In genomic region chr11:103682318-103683184, GRCh38 we compare ENCODE assay signal across 8 cellular contexts.
DNase-seq lines count a peak whose midpoint lies in the region; ATAC-seq and TF ChIP-seq lines count a peak whose summit lies in the region.

No MANE protein-coding gene starts in this region.

- DNase-seq in GM10266 (ENCODE audit: extremely low spot score) (peak; percentile 43), H7 (peak; percentile 23), LHCN-M2 (ENCODE audit: low read depth) (peak; percentile 60), SHP77 (lab: John Stamatoyannopoulos, UW) (peak; percentile 69 to 78), heart left ventricle (peak in 4 of 5 donors; percentile 54 to 66 (median 58)), progenitor cell of endocrine pancreas (ENCODE audit: low spot score, unreplicated experiment) (peak; percentile 49), NCI-H2029 treated with DMSO at 0.1 percent for 48 hours (lab: John Stamatoyannopoulos, UW) (no peak)
- peak; percentile 27 for DNase-seq in activated naive CD8-positive, alpha-beta T cell treated with anti-CD3 and anti-CD28 coated beads, Interleukin-2, amount 10 ng/mL, durations not matched to agents 7 days and 5 days

- peaks cover 0 to 15% (median 6%) of the 10 kb centered on the region in 12 donors for H3K4me1 ChIP-seq in heart left ventricle

- H3K36me3 ChIP-seq in H7 (replicated peaks; ENCODE audit: control insufficient read depth, insufficient read depth, low read length) (no peaks in the 10 kb centered on the region), heart left ventricle (no peaks in the 10 kb centered on the region)

- POLR2A ChIA-PET in activated naive CD8-positive, alpha-beta T cell treated with anti-CD3 and anti-CD28 coated beads, Interleukin-2, amount 10 ng/mL, durations not matched to agents 7 days and 5 days (lab: Charles Lee) = no interaction called here

- peaks cover 3% of the 10 kb centered on the region for H3K4me1 Mint-ChIP-seq in activated naive CD8-positive, alpha-beta T cell treated with anti-CD3 and anti-CD28 coated beads, Interleukin-2, amount 10 ng/mL, durations not matched to agents 7 days and 5 days
- H3K4me1 Mint-ChIP-seq in progenitor cell of endocrine pancreas (ENCODE audit: low read depth) = peaks cover 11% of the 10 kb centered on the region

- no peak overlapping the region for H3K4me3 Mint-ChIP-seq in activated naive CD8-positive, alpha-beta T cell treated with anti-CD3 and anti-CD28 coated beads, Interleukin-2, amount 10 ng/mL, durations not matched to agents 7 days and 5 days
- no peak overlapping the region for H3K4me3 Mint-ChIP-seq in progenitor cell of endocrine pancreas (ENCODE audit: low read depth)

- intact Hi-C loops in heart left ventricle (cut with DNase I) = loop anchor here (2.0 to 10.0 kb wide), 4 partner anchors 112 to 470 kb away; no protein-coding TSS in a partner anchor

- no peak overlapping the region for H3K4me3 ChIP-seq in H7 (ENCODE audit: insufficient read depth, low read depth, low read length)
- H3K4me3 ChIP-seq in heart left ventricle = peak overlapping the region in 1 of 12 donors; percentile 15

- peak; percentile 66 for ATAC-seq in activated naive CD8-positive, alpha-beta T cell treated with anti-CD3 and anti-CD28 coated beads, Interleukin-2, amount 10 ng/mL, durations not matched to agents 7 days and 5 days (ENCODE audit: low read depth)
- peak; percentile 90 to 98 (median 96) for ATAC-seq in heart left ventricle

- H3K9me3 ChIP-seq in heart left ventricle = peaks cover 0 to 11% (median 0%) of the 10 kb centered on the region in 12 donors

- peak; percentile 72 for TF ChIP-seq CTCF in GM10266 (IDR thresholded peaks at IDR 0.05; ENCODE audit: control insufficient read depth, insufficient read depth, low read depth, missing control alignments)
- peak; percentile 65 to 92 (median 84) for TF ChIP-seq CTCF in heart left ventricle (IDR thresholded peaks at IDR 0.05)
- peak; percentile 85 for TF ChIP-seq CTCF in progenitor cell of endocrine pancreas (IDR thresholded peaks at IDR 0.05; ENCODE audit: unreplicated experiment)

- H3K27ac ChIP-seq in heart left ventricle = peak overlapping the region in 7 of 12 donors; percentile 3 to 60 (median 49)

- no peaks in the 10 kb centered on the region for H3K36me3 Mint-ChIP-seq in activated naive CD8-positive, alpha-beta T cell treated with anti-CD3 and anti-CD28 coated beads, Interleukin-2, amount 10 ng/mL, durations not matched to agents 7 days and 5 days
- H3K36me3 Mint-ChIP-seq in progenitor cell of endocrine pancreas (ENCODE audit: insufficient read depth) = no peaks in the 10 kb centered on the region

- no peak overlapping the region for H3K27ac Mint-ChIP-seq in activated naive CD8-positive, alpha-beta T cell treated with anti-CD3 and anti-CD28 coated beads, Interleukin-2, amount 10 ng/mL, durations not matched to agents 7 days and 5 days
- H3K27ac Mint-ChIP-seq in progenitor cell of endocrine pancreas = no peak overlapping the region

- H3K27me3 ChIP-seq in H7 (ENCODE audit: control insufficient read depth, insufficient read depth, low read length) = no peaks in the 10 kb centered on the region
- no peaks in the 10 kb centered on the region for H3K27me3 ChIP-seq in heart left ventricle

- H3K9me3 Mint-ChIP-seq in activated naive CD8-positive, alpha-beta T cell treated with anti-CD3 and anti-CD28 coated beads, Interleukin-2, amount 10 ng/mL, durations not matched to agents 7 days and 5 days = no peaks in the 10 kb centered on the region
- peaks cover 18% of the 10 kb centered on the region for H3K9me3 Mint-ChIP-seq in progenitor cell of endocrine pancreas (ENCODE audit: low read depth)

- no peaks in the 10 kb centered on the region for H3K27me3 Mint-ChIP-seq in activated naive CD8-positive, alpha-beta T cell treated with anti-CD3 and anti-CD28 coated beads, Interleukin-2, amount 10 ng/mL, durations not matched to agents 7 days and 5 days
- H3K27me3 Mint-ChIP-seq in progenitor cell of endocrine pancreas = peaks cover 3% of the 10 kb centered on the region

- no peak for TF ChIP-seq POLR2A in heart left ventricle (IDR thresholded peaks at IDR 0.05)

- 11 to 19% (median 16%) methylated on average over 8 of the region's 8 CpGs for WGBS in heart left ventricle, 4 donors
